ENCODE assay signal across 24 cellular contexts in genomic region chr13:78193853-78194252, GRCh38.
DNase-seq lines count a peak whose midpoint lies in the region; ATAC-seq, FAIRE-seq and TF ChIP-seq lines count a peak whose summit lies in the region.
"Had no signal": no experiment of that assay in that cellular context is flagged by ENCODE, and none has a peak within 500 bp of the region (broad histone marks: within the 10 kb centered on the region; RNA-seq: fewer than 3 reads in every experiment).

No MANE protein-coding gene starts in this region.

- BruUV-seq in GM12878 (replicated peaks; lab: Mats Ljungman, UMichigan) = no TSS peak

- TF ChIP-seq EP300 in GM12878 (IDR thresholded peaks at IDR 0.05; ENCODE audit: borderline replicate concordance in 1 of 2, control insufficient read depth in 1 of 2, low read depth in 2 of 2, low read length in 2 of 2) (peak in 1 of 2 experiments; percentile 71; a peak in 1 of 4 replicates), transverse colon (IDR thresholded peaks at IDR 0.05; ENCODE audit: low read depth) (no peak)

- RAD21 ChIA-PET in GM12878 (lab: Charles Lee; ENCODE audit: unreplicated experiment) = interaction anchor here (1.1 to 2.3 kb wide), 6 partner anchors 8 to 804 kb away, joined by 3 to 14 read pairs (median 6); no protein-coding TSS in a partner anchor

- POLR2A ChIA-PET in GM12878 (lab: Charles Lee) = interaction anchor here (3.2 kb wide), 1 partner anchor 9 kb away, joined by 16 read pairs; no protein-coding TSS in a partner anchor

- SMC1A ChIA-PET in GM12878 (lab: Charles Lee; ENCODE audit: uncharacterized antibody, unreplicated experiment) = interaction anchor here (0.6 to 11.9 kb wide), 8 partner anchors 8 to 810 kb away, joined by 3 to 106 read pairs (median 3); no protein-coding TSS in a partner anchor

- H3K27ac ChIP-seq in GM12878 (ENCODE audit: control insufficient read depth, insufficient read depth) (no peak overlapping the region), transverse colon (no peak overlapping the region)
- H3K27ac ChIP-seq: psoas muscle, uterus had no signal

- peak; percentile 61 for ATAC-seq in GM21360 (IDR thresholded peaks at IDR 0.05; ENCODE audit: unreplicated experiment)
- ATAC-seq in HG03159 (IDR thresholded peaks at IDR 0.05; ENCODE audit: unreplicated experiment) = peak; percentile 41
- ATAC-seq in GM12878 = peak; percentile 74
- ATAC-seq: natural killer cell; psoas muscle; stimulated activated naive CD8-positive, alpha-beta T cell treated with anti-CD3 and anti-CD28 coated beads, Interleukin-15, amount 100 ng/mL, for 72 hours had no signal

- CTCF ChIA-PET in GM12878 (lab: Yijun Ruan, JAX) = interaction anchor here (2.5 kb wide), 1 partner anchor 47 kb away, joined by 9 read pairs; no protein-coding TSS in a partner anchor

- TF ChIP-seq CTCF in GM10266 (IDR thresholded peaks at IDR 0.05; ENCODE audit: control insufficient read depth, insufficient read depth, low read depth, missing control alignments) (no peak), GM12878 (IDR thresholded peaks at IDR 0.05 in 2 of 3, conservative IDR thresholded peaks at IDR 0.05 in 1 of 3; ENCODE audit: control insufficient read depth in 2 of 3, extremely low read depth in 1 of 3, insufficient read depth in 1 of 3, low read depth in 3 of 3, low read length in 3 of 3) (no peak), transverse colon (IDR thresholded peaks at IDR 0.05) (no peak)

- no peak overlapping the region for H3K9ac ChIP-seq in GM12878 (ENCODE audit: control insufficient read depth, insufficient read depth, low read length)
- H3K9ac ChIP-seq: SK-N-SH had no signal

- H3K36me3 ChIP-seq in GM12878 (ENCODE audit: control insufficient read depth in 2 of 2, insufficient read depth in 2 of 2, low read length in 1 of 2) = no peaks in the 10 kb centered on the region
- no peaks in the 10 kb centered on the region for H3K36me3 ChIP-seq in transverse colon
- H3K36me3 ChIP-seq: uterus had no signal

- no peak overlapping the region for H3K4me2 ChIP-seq in GM12878 (ENCODE audit: control insufficient read depth, insufficient read depth)

- no peaks in the 10 kb centered on the region for H3K4me1 ChIP-seq in GM12878 (ENCODE audit: control insufficient read depth, insufficient read depth, low read length)
- H3K4me1 ChIP-seq in transverse colon = no peaks in the 10 kb centered on the region
- H3K4me1 ChIP-seq: psoas muscle, uterus had no signal

- no peak for TF ChIP-seq RAD21 in GM12878 (IDR thresholded peaks at IDR 0.05; ENCODE audit: insufficient read depth, low read depth, low read length)

- intact Hi-C loops in GM12878 (cut with micrococcal nuclease; ENCODE audit: unreplicated experiment) (no loop called here), transverse colon (cut with DNase I; ENCODE audit: low total_unique reads) (no loop called here)

- TF ChIP-seq POLR2A in GM12878 (IDR thresholded peaks at IDR 0.05; ENCODE audit: low read depth, low read length) = no peak
- no peak for TF ChIP-seq POLR2A in transverse colon (IDR thresholded peaks at IDR 0.05)

- H2AFZ ChIP-seq in GM12878 (ENCODE audit: control insufficient read depth, low read depth, low read length) = no peak overlapping the region

- in situ Hi-C loops in GM12878 (cut with MboI) (no loop called here), transverse colon (cut with MboI; ENCODE audit: low pct_ligation_motif_present in 1 of 4, low pct_unique_long_range_greater_than_20kb in 1 of 4, low sequenced_read_pairs in 3 of 4) (no loop called here)

- H3K9me3 ChIP-seq in GM12878 (replicated peaks; ENCODE audit: control insufficient read depth, insufficient read depth, low read length) (no peaks in the 10 kb centered on the region), transverse colon (no peaks in the 10 kb centered on the region)
- H3K9me3 ChIP-seq: psoas muscle, SK-N-SH, uterus had no signal

- H4K20me1 ChIP-seq in GM12878 (ENCODE audit: control insufficient read depth, insufficient read depth) = no peaks in the 10 kb centered on the region

- H3K4me3 ChIP-seq in GM12878 (no peak overlapping the region), transverse colon (no peak overlapping the region)
- H3K4me3 ChIP-seq: psoas muscle, uterus had no signal

- no peak for FAIRE-seq in GM12878 (lab: Jason Lieb, UNC)
- FAIRE-seq: colon had no signal

- DNase-seq in GM10266 (ENCODE audit: extremely low spot score) (peak; percentile 7), GM12878 (ENCODE audit: low read depth, low spot score) (peak; percentile 30), nucleus accumbens (lab: John Stamatoyannopoulos, UW) (no peak), globus pallidus (ENCODE audit: low spot score) (no peak), transverse colon (no peak), DMS53 treated with DMSO at 0.1 percent for 48 hours (lab: John Stamatoyannopoulos, UW; ENCODE audit: unreplicated experiment) (no peak)
- DNase-seq: ACHN; activated CD4-positive, alpha-beta T cell treated with anti-CD3 and anti-CD28 coated beads for 48 hours; activated CD8-positive, alpha-beta memory T cell treated with anti-CD3 and anti-CD28 coated beads, Interleukin-2, amount 50 U/mL, for 4 hours; activated naive CD4-positive, alpha-beta T cell; aorta; CD4-positive, CD25-positive, alpha-beta regulatory T cell; DND-41; foreskin melanocyte; natural killer cell; NCI-H2029; NCI-H526 treated with DMSO at 0.1 percent for 48 hours; psoas muscle; SK-N-SH; stimulated activated naive CD8-positive, alpha-beta T cell treated with anti-CD3 and anti-CD28 coated beads, Interleukin-15, amount 100 ng/mL, for 72 hours; uterus had no signal

- H3K27me3 ChIP-seq in GM12878 (replicated peaks in 1 of 2; ENCODE audit: control insufficient read depth in 2 of 2, insufficient read depth in 2 of 2, low read length in 1 of 2) (no peaks in the 10 kb centered on the region), transverse colon (no peaks in the 10 kb centered on the region)
- H3K27me3 ChIP-seq: uterus had no signal

- no peaks in the 10 kb centered on the region for H3K79me2 ChIP-seq in GM12878 (ENCODE audit: control insufficient read depth, insufficient read depth, low read length)

TF ChIP-seq in GM12878, 131 proteins besides CTCF, POLR2A, EP300 and RAD21 (continues in another document):
- TF ChIP-seq ZNF274 (IDR thresholded peaks at IDR 0.05; ENCODE audit: insufficient read depth, insufficient read length) (no peak), USF1 (IDR thresholded peaks at IDR 0.05; ENCODE audit: borderline replicate concordance, extremely low read length, insufficient read depth, low read depth, low read length) (no peak), IRF4 (IDR thresholded peaks at IDR 0.05; ENCODE audit: low read depth, low read length) (peak; percentile 74; the same call in 1 of the 2 replicates), ZBTB40 (IDR thresholded peaks at IDR 0.05; ENCODE audit: borderline replicate concordance) (no peak)

Comparison
In these comparisons a context has a peak if more than half of its experiments do, and no peak if none do; other contexts are left out.
1. DNase-seq: peak in GM10266 (single experiment) and GM12878 (single experiment); none in nucleus accumbens (0 of 56), globus pallidus (single experiment), transverse colon (single experiment) and DMS53 treated with DMSO at 0.1 percent for 48 hours (single experiment).
2. Peak in every context shown above with its lines, with median percentiles within 50 percentile points of each other: ATAC-seq.